16 cellular contexts compared by ENCODE assay signal in the genomic region with DNA sequence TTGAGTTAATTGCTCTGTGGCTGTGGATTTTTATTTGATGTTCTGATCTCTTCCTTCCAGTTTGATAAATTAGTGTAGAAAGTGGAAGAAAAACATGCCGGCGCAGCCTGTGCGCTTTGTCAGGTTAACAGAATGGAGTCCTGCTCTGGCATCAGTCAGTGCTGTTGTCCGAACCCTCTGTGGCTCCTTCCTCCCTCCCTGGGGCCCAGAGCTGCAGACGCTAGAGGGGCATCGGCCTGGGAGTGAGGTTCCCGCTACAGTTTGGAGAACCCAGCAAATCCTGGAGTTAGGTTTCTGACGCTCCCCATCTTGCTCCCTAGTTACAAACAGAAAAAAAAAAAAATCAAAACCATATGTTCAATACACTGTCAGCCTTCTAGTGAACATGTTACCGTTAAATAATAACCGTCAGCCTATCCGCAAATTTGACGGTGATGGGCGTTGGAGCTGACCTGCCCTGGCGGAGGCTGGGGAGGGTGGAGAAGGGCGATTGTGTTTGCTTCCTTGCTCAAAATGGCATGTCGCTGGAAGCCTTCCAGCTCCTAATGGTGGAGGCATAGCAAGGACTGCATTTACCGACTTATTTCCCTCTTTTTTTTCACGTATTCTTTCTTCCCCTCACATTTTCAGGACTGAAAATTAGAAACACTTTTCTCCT. TPM values are rescaled to one million over a fixed set of nuclear protein-coding genes. Genes with fewer than 3 reads are reported as not detected.
DNase-seq lines count a peak whose midpoint lies in the region; ATAC-seq and TF ChIP-seq lines count a peak whose summit lies in the region.
"Had no signal": no experiment of that assay in that cellular context is flagged by ENCODE, and none has a peak within 500 bp of the region (broad histone marks: within the 10 kb centered on the region; RNA-seq: fewer than 3 reads in every experiment).

No MANE protein-coding gene starts in this region.

- H3K27me3 ChIP-seq in breast epithelium, result no peaks in the 10 kb centered on the region
- H3K27me3 ChIP-seq in mammary epithelial cell (ENCODE audit: insufficient read depth, low read length), result no peaks in the 10 kb centered on the region
- no peaks in the 10 kb centered on the region for H3K27me3 ChIP-seq in esophagus squamous epithelium
- no peaks in the 10 kb centered on the region for H3K27me3 ChIP-seq in muscle layer of duodenum (ENCODE audit: low read depth, low read length)
- H3K27me3 ChIP-seq in vagina, result no peaks in the 10 kb centered on the region
- H3K27me3 ChIP-seq in endodermal cell (ENCODE audit: control insufficient read depth, insufficient read depth, low read length, poor library complexity, severe bottlenecking), result peaks cover 98% of the 10 kb centered on the region
- H3K27me3 ChIP-seq: cardiac muscle cell had no signal

- no TSS peak for BruUV-seq in mammary epithelial cell (replicated peaks; lab: Mats Ljungman, UMichigan)

- in situ Hi-C loops in mammary epithelial cell (cut with MboI; ENCODE audit: low sequenced_read_pairs in 2 of 2), result no loop called here

- TF ChIP-seq CTCF in breast epithelium (IDR thresholded peaks at IDR 0.05) (no peak), mammary epithelial cell (conservative IDR thresholded peaks at IDR 0.05 in 1 of 2, IDR thresholded peaks at IDR 0.05 in 1 of 2; ENCODE audit: extremely low read depth in 1 of 2, insufficient read depth in 1 of 2, low read depth in 1 of 2, low read length in 2 of 2) (no peak), esophagus squamous epithelium (IDR thresholded peaks at IDR 0.05) (no peak), vagina (IDR thresholded peaks at IDR 0.05) (no peak), endodermal cell (conservative IDR thresholded peaks at IDR 0.05) (no peak)

- H3K4me1 ChIP-seq in breast epithelium (peaks cover 7 to 26% of the 10 kb centered on the region in 2 donors), mammary epithelial cell (ENCODE audit: insufficient read depth, low read length) (peaks cover 8% of the 10 kb centered on the region), esophagus squamous epithelium (peaks cover 13 to 99% (median 54%) of the 10 kb centered on the region in 3 donors), muscle layer of duodenum (ENCODE audit: control insufficient read depth in 1 of 2, insufficient read depth in 2 of 2, low read length in 2 of 2) (peaks cover 27 to 48% of the 10 kb centered on the region in 2 donors), vagina (peaks cover 94% of the 10 kb centered on the region), endodermal cell (ENCODE audit: control insufficient read depth, insufficient read depth, low read length) (no peaks in the 10 kb centered on the region)

- H3K9me3 ChIP-seq in breast epithelium (no peaks in the 10 kb centered on the region), mammary epithelial cell (replicated peaks; ENCODE audit: insufficient read depth, low read length) (no peaks in the 10 kb centered on the region), esophagus squamous epithelium (no peaks in the 10 kb centered on the region), muscle layer of duodenum (ENCODE audit: control insufficient read depth in 1 of 2, low read length in 2 of 2) (no peaks in the 10 kb centered on the region), vagina (no peaks in the 10 kb centered on the region), endodermal cell (ENCODE audit: control insufficient read depth, low read length) (no peaks in the 10 kb centered on the region)
- H3K9me3 ChIP-seq: A549 had no signal

- DNase-seq in breast epithelium (ENCODE audit: low spot score in 2 of 2) (no peak), mammary epithelial cell (no peak), esophagus squamous epithelium (lab: John Stamatoyannopoulos, UW) (no peak), vagina (ENCODE audit: extremely low spot score in 2 of 2) (no peak), NCI-H226 (no peak), endodermal cell (no peak)
- no peak for DNase-seq in activated T-cell treated with anti-CD3 and anti-CD28 coated beads, Interleukin-2, amount 50 U/mL, for 72 hours
- DNase-seq: activated T-cell treated with anti-CD3 and anti-CD28 coated beads, Interleukin-2, amount 50 U/mL, for 1 hour; DMS53; NCI-H510A had no signal

- no peak overlapping the region for H2AFZ ChIP-seq in mammary epithelial cell (ENCODE audit: low read depth, low read length)

- dilution Hi-C loops in mammary epithelial cell (cut with HindIII; ENCODE audit: low sequenced_read_pairs), result loop anchor here (5.0 kb wide), 2 partner anchors 53 to 62 kb away; no protein-coding TSS in a partner anchor

- peaks cover 25% of the 10 kb centered on the region for H3K4me1 Mint-ChIP-seq in activated T-cell treated with anti-CD3 and anti-CD28 coated beads, Interleukin-2, amount 50 U/mL, for 72 hours (ENCODE audit: low read depth)
- H3K4me1 Mint-ChIP-seq in endodermal cell, result peaks cover 4% of the 10 kb centered on the region

- H4K20me1 ChIP-seq in mammary epithelial cell (ENCODE audit: insufficient read depth, low read length), result no peaks in the 10 kb centered on the region

- no peaks in the 10 kb centered on the region for H3K9me3 Mint-ChIP-seq in activated T-cell treated with anti-CD3 and anti-CD28 coated beads, Interleukin-2, amount 50 U/mL, for 72 hours
- H3K9me3 Mint-ChIP-seq in endodermal cell, result no peaks in the 10 kb centered on the region
- H3K9me3 Mint-ChIP-seq: WTC11 had no signal

- no peak for ATAC-seq in activated T-cell treated with anti-CD3 and anti-CD28 coated beads, Interleukin-2, amount 50 U/mL, for 72 hours (replicated peaks in 1 of 2)
- ATAC-seq: A549, WTC11 had no signal

- CTCF ChIA-PET in mammary epithelial cell (lab: Charles Lee; ENCODE audit: low non-redundant PET), result interaction anchor here (0.6 kb wide), 1 partner anchor 521 kb away, joined by 4 read pairs; no protein-coding TSS in a partner anchor

- peaks cover 92% of the 10 kb centered on the region for H3K79me2 ChIP-seq in mammary epithelial cell (ENCODE audit: insufficient read depth, low read length)

- no peak overlapping the region for H3K4me3 Mint-ChIP-seq in activated T-cell treated with anti-CD3 and anti-CD28 coated beads, Interleukin-2, amount 50 U/mL, for 72 hours
- no peak overlapping the region for H3K4me3 Mint-ChIP-seq in endodermal cell
- H3K4me3 Mint-ChIP-seq: WTC11 had no signal

- TF ChIP-seq POLR2A in breast epithelium (IDR thresholded peaks at IDR 0.05) (no peak), esophagus squamous epithelium (IDR thresholded peaks at IDR 0.05) (no peak), vagina (IDR thresholded peaks at IDR 0.05) (no peak)

- no peaks in the 10 kb centered on the region for H3K27me3 Mint-ChIP-seq in activated T-cell treated with anti-CD3 and anti-CD28 coated beads, Interleukin-2, amount 50 U/mL, for 72 hours (ENCODE audit: low read depth)
- H3K27me3 Mint-ChIP-seq in endodermal cell (ENCODE audit: insufficient read depth), result peaks cover 96% of the 10 kb centered on the region

- H3K9ac ChIP-seq in mammary epithelial cell (ENCODE audit: insufficient read depth, low read length) (no peak overlapping the region), endodermal cell (ENCODE audit: extremely low read depth, low read length, poor library complexity, severe bottlenecking) (no peak overlapping the region)

- WGBS in mammary epithelial cell (ENCODE audit: low coverage, missing lambda C conversion rate), result 63% methylated on average over 15 of the region's 18 CpGs
- WGBS in esophagus squamous epithelium, 2 donors, result 46 to 50% methylated on average over 14 to 18 of the region's 18 CpGs
- 95 to 96% methylated on average over 16 to 18 of the region's 18 CpGs for WGBS in endodermal cell (ENCODE audit: insufficient coverage in 1 of 2, insufficient read length in 1 of 2), 2 experiments

- H3K27ac ChIP-seq in breast epithelium (peak overlapping the region; percentile 50 to 71), mammary epithelial cell (ENCODE audit: insufficient read depth, low read depth, low read length) (no peak overlapping the region), esophagus squamous epithelium (peak overlapping the region in 3 of 4 donors; percentile 63 to 71 (median 65)), muscle layer of duodenum (ENCODE audit: low read length) (peak overlapping the region; percentile 84), vagina (peak overlapping the region; percentile 59), endodermal cell (ENCODE audit: low read depth, low read length) (no peak overlapping the region)
- H3K27ac ChIP-seq: A549, cardiac muscle cell, RWPE1 had no signal

- no peak overlapping the region for H3K4me2 ChIP-seq in mammary epithelial cell (ENCODE audit: insufficient read depth, low read depth, low read length)
- H3K4me2 ChIP-seq: A549, smooth muscle cell had no signal

- no peak overlapping the region for H3K27ac Mint-ChIP-seq in activated T-cell treated with anti-CD3 and anti-CD28 coated beads, Interleukin-2, amount 50 U/mL, for 72 hours
- no peak overlapping the region for H3K27ac Mint-ChIP-seq in endodermal cell
- H3K27ac Mint-ChIP-seq: WTC11 had no signal

- H3K36me3 ChIP-seq in breast epithelium (no peaks in the 10 kb centered on the region), mammary epithelial cell (ENCODE audit: insufficient read depth, low read length) (no peaks in the 10 kb centered on the region), esophagus squamous epithelium (peaks cover 0 to 10% (median 0%) of the 10 kb centered on the region in 3 donors), muscle layer of duodenum (ENCODE audit: control insufficient read depth in 1 of 2, insufficient read depth in 2 of 2, low read length in 2 of 2) (no peaks in the 10 kb centered on the region), vagina (no peaks in the 10 kb centered on the region), endodermal cell (ENCODE audit: control insufficient read depth, insufficient read depth, low read length) (no peaks in the 10 kb centered on the region)
- H3K36me3 ChIP-seq: cardiac muscle cell had no signal

- peaks cover 0 to 2% of the 10 kb centered on the region in 2 donors for H3K36me3 Mint-ChIP-seq in activated T-cell treated with anti-CD3 and anti-CD28 coated beads, Interleukin-2, amount 50 U/mL, for 72 hours (ENCODE audit: insufficient read depth in 2 of 2)
- no peaks in the 10 kb centered on the region for H3K36me3 Mint-ChIP-seq in endodermal cell (ENCODE audit: low read depth)
- H3K36me3 Mint-ChIP-seq: WTC11 had no signal

- H3K4me3 ChIP-seq in breast epithelium (peak overlapping the region; percentile 10 to 36 (median 34)), mammary epithelial cell (replicated peaks in 1 of 3; ENCODE audit: insufficient read depth in 1 of 3, low read depth in 2 of 3, low read length in 3 of 3) (no peak overlapping the region), esophagus squamous epithelium (peak overlapping the region in 3 of 4 donors; percentile 14 to 50 (median 32)), muscle layer of duodenum (ENCODE audit: low read depth in 1 of 2, low read length in 2 of 2) (peak overlapping the region; percentile 5 to 43), vagina (peak overlapping the region; percentile 12 to 22), endodermal cell (ENCODE audit: low read length) (no peak overlapping the region)
- H3K4me3 ChIP-seq: A549, cardiac muscle cell, smooth muscle cell had no signal

- intact Hi-C loops in breast epithelium (cut with DNase I; ENCODE audit: low total_unique reads) (no loop called here), mammary epithelial cell (cut with micrococcal nuclease) (no loop called here), esophagus squamous epithelium (cut with DNase I) (no loop called here), vagina (cut with DNase I) (no loop called here)

RNA-seq across cellular contexts. Expression of a gene that starts 13.5 kb away (rescaled TPM):
- total RNA-seq in breast epithelium, result 100 to 1,000 TPM in 2 of 3 donors, 10 to 100 TPM in 1; 68.5 to 131 (median 120) TPM
- 100 to 1,000 TPM in 1 of 2 donors, 10 to 100 TPM in 1; 37.5 to 125 TPM for total RNA-seq in mammary epithelial cell
- polyA plus RNA-seq in mammary epithelial cell, result 20.0 TPM
- polyA minus RNA-seq in mammary epithelial cell, result 33.9 TPM
- 10 to 100 TPM; 18.3 to 58.7 (median 29.7) TPM for total RNA-seq in esophagus squamous epithelium
- total RNA-seq in vagina, result 63.1 TPM
- 10 to 100 TPM; 14.9 to 26.9 TPM for total RNA-seq in activated T-cell treated with anti-CD3 and anti-CD28 coated beads, Interleukin-2, amount 50 U/mL, for 72 hours
- 1 to 10 TPM; 1.7 to 3.3 TPM for total RNA-seq in endodermal cell
- polyA plus RNA-seq in endodermal cell (2013, experiment 1 of 2), result 22.0 TPM
- polyA plus RNA-seq in endodermal cell (2013, experiment 2 of 2), result 22.7 TPM

Comparison
In these comparisons a context has a peak if more than half of its experiments do, and no peak if none do; other contexts are left out.
1. H3K27ac ChIP-seq: peak in breast epithelium (2 of 2), esophagus squamous epithelium (3 of 4), muscle layer of duodenum (single experiment) and vagina (single experiment); none in mammary epithelial cell (single experiment) and endodermal cell (single experiment).
2. H3K4me3 ChIP-seq: peak in breast epithelium (3 of 3), esophagus squamous epithelium (3 of 4), muscle layer of duodenum (2 of 2) and vagina (2 of 2); none in mammary epithelial cell (0 of 3) and endodermal cell (single experiment).